ENCODE assay signal across 9 cellular contexts in genomic region chr3:9172851-9173320, GRCh38.
DNase-seq lines count a peak whose midpoint lies in the region; ATAC-seq and TF ChIP-seq lines count a peak whose summit lies in the region.
"Had no signal": no experiment of that assay in that cellular context is flagged by ENCODE, and none has a peak within 500 bp of the region (broad histone marks: within the 10 kb centered on the region; RNA-seq: fewer than 3 reads in every experiment).

No MANE protein-coding gene starts in this region.

- ATAC-seq in GM19467 (IDR thresholded peaks at IDR 0.05; ENCODE audit: unreplicated experiment), result no peak
- ATAC-seq in HG03520 (IDR thresholded peaks at IDR 0.05; ENCODE audit: unreplicated experiment), result no peak
- ATAC-seq in GM19395 (IDR thresholded peaks at IDR 0.05; ENCODE audit: unreplicated experiment), result no peak

- H3K4me3 ChIP-seq in AG10803 (ENCODE audit: low read length), result no peak overlapping the region

- TF ChIP-seq CTCF in AG10803 (conservative IDR thresholded peaks at IDR 0.05; ENCODE audit: low read length), result no peak

- DNase-seq in AG10803 (ENCODE audit: low read depth) (peak; percentile 10), HT1080 (ENCODE audit: low read depth) (peak; percentile 23), anterior cingulate cortex (lab: John Stamatoyannopoulos, UW) (peak in 44 of 58 donors; percentile 14 to 70 (median 38)), hypothalamus (lab: John Stamatoyannopoulos, UW) (peak in 31 of 51 donors; percentile 14 to 70 (median 43)), HPDE6-E6E7 (ENCODE audit: extremely low spot score) (no peak)
- DNase-seq: stimulated activated naive CD4-positive, alpha-beta T cell treated with Interleukin-2 at 50 U/mL for 16 hours had no signal
